In the genomic region with DNA sequence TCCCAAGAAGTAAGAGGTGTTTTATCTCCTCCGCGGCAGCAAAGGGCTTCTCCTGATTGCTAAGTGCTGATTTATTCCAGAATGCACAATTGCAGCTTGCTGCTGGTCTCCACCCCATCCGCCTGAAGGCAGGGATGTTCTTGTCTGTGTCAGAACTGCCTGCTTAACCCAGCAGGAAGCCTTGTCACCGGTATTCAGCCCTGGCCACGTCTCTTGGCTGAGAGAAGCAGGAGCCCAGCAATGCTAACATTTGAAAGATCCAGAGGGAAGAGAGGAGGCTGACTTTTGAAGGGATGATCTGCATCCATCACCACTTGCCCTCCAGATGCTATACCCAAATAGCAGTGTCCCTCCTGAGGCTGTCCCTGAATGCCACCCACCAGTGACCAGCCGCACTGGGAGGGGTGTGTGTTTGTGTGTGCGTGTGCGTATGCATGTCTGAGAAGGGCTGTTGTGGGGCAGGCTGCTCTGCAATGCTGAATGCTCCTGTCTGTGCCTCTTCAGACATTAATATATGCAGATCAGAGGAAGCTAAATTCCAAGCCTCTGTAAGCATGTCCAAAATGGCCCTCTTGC, we compare ENCODE assay signal across 1 cellular context.
TF ChIP-seq lines count a peak whose summit lies in the region.

No MANE protein-coding gene starts in this region.

TF ChIP-seq in HEK293, 187 proteins besides CTCF, POLR2A, EP300 and RAD21 (continued from another document):
- TF ChIP-seq OSR2 (tag by site-specific recombination; IDR thresholded peaks at IDR 0.05), result peak; percentile 2
- TF ChIP-seq ZNF341 (tag by site-specific recombination; IDR thresholded peaks at IDR 0.05; ENCODE audit: low read depth), result no peak
- TF ChIP-seq, protein P1, sequence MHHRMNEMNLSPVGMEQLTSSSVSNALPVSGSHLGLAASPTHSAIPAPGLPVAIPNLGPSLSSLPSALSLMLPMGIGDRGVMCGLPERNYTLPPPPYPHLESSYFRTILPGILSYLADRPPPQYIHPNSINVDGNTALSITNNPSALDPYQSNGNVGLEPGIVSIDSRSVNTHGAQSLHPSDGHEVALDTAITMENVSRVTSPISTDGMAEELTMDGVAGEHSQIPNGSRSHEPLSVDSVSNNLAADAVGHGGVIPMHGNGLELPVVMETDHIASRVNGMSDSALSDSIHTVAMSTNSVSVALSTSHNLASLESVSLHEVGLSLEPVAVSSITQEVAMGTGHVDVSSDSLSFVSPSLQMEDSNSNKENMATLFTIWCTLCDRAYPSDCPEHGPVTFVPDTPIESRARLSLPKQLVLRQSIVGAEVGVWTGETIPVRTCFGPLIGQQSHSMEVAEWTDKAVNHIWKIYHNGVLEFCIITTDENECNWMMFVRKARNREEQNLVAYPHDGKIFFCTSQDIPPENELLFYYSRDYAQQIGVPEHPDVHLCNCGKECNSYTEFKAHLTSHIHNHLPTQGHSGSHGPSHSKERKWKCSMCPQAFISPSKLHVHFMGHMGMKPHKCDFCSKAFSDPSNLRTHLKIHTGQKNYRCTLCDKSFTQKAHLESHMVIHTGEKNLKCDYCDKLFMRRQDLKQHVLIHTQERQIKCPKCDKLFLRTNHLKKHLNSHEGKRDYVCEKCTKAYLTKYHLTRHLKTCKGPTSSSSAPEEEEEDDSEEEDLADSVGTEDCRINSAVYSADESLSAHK (tag by site-specific recombination; IDR thresholded peaks at IDR 0.05), result no peak
- no peak for TF ChIP-seq ZNF416 (tag by site-specific recombination; IDR thresholded peaks at IDR 0.05)
- 0 out of 2 replicates have a peak, but pooled peaks have one; percentile 13 for TF ChIP-seq ZSCAN30 (tag by site-specific recombination; IDR thresholded peaks at IDR 0.05)
- TF ChIP-seq, protein P2, sequence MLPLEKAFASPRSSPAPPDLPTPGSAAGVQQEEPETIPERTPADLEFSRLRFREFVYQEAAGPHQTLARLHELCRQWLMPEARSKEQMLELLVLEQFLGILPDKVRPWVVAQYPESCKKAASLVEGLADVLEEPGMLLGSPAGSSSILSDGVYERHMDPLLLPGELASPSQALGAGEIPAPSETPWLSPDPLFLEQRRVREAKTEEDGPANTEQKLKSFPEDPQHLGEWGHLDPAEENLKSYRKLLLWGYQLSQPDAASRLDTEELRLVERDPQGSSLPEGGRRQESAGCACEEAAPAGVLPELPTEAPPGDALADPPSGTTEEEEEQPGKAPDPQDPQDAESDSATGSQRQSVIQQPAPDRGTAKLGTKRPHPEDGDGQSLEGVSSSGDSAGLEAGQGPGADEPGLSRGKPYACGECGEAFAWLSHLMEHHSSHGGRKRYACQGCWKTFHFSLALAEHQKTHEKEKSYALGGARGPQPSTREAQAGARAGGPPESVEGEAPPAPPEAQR (tag by site-specific recombination; IDR thresholded peaks at IDR 0.05), result no peak
- TF ChIP-seq ZNF114 (tag by site-specific recombination; IDR thresholded peaks at IDR 0.05), result no peak
- TF ChIP-seq ZNF707 (tag by site-specific recombination; IDR thresholded peaks at IDR 0.05), result no peak
- peak; percentile 61; the same call in 1 of the 2 replicates for TF ChIP-seq ZNF600 (tag by site-specific recombination; IDR thresholded peaks at IDR 0.05)
- TF ChIP-seq ZNF214 (tag by site-specific recombination; IDR thresholded peaks at IDR 0.05; ENCODE audit: borderline replicate concordance), result no peak
- 0 out of 2 replicates have a peak, but pooled peaks have one; percentile 31 for TF ChIP-seq ZBTB20 (tag by site-specific recombination; IDR thresholded peaks at IDR 0.05)
- TF ChIP-seq ZNF280D (tag by site-specific recombination; IDR thresholded peaks at IDR 0.05), result no peak
- TF ChIP-seq ZNF610 (tag by site-specific recombination; IDR thresholded peaks at IDR 0.05; ENCODE audit: borderline replicate concordance), result no peak
- TF ChIP-seq ZBTB17 (tag by site-specific recombination; IDR thresholded peaks at IDR 0.05), result peak; percentile 93
- TF ChIP-seq, protein P3, sequence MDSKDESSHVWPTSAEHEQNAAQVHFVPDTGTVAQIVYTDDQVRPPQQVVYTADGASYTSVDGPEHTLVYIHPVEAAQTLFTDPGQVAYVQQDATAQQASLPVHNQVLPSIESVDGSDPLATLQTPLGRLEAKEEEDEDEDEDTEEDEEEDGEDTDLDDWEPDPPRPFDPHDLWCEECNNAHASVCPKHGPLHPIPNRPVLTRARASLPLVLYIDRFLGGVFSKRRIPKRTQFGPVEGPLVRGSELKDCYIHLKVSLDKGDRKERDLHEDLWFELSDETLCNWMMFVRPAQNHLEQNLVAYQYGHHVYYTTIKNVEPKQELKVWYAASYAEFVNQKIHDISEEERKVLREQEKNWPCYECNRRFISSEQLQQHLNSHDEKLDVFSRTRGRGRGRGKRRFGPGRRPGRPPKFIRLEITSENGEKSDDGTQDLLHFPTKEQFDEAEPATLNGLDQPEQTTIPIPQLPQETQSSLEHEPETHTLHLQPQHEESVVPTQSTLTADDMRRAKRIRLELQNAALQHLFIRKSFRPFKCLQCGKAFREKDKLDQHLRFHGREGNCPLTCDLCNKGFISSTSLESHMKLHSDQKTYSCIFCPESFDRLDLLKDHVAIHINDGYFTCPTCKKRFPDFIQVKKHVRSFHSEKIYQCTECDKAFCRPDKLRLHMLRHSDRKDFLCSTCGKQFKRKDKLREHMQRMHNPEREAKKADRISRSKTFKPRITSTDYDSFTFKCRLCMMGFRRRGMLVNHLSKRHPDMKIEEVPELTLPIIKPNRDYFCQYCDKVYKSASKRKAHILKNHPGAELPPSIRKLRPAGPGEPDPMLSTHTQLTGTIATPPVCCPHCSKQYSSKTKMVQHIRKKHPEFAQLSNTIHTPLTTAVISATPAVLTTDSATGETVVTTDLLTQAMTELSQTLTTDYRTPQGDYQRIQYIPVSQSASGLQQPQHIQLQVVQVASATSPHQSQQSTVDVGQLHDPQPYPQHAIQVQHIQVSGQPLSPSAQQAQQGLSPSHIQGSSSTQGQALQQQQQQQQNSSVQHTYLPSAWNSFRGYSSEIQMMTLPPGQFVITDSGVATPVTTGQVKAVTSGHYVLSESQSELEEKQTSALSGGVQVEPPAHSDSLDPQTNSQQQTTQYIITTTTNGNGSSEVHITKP (tag by site-specific recombination; IDR thresholded peaks at IDR 0.05), result no peak
- TF ChIP-seq ZNF560 (tag by site-specific recombination; IDR thresholded peaks at IDR 0.05; ENCODE audit: borderline replicate concordance), result no peak
- no peak for TF ChIP-seq ZNF138 (tag by site-specific recombination; IDR thresholded peaks at IDR 0.05; ENCODE audit: borderline replicate concordance)
- no peak for TF ChIP-seq ZNF121 (tag by site-specific recombination; IDR thresholded peaks at IDR 0.05)
- no peak for TF ChIP-seq ZNF701 (tag by site-specific recombination; IDR thresholded peaks at IDR 0.05)
- TF ChIP-seq ZNF76 (tag by site-specific recombination; IDR thresholded peaks at IDR 0.05; ENCODE audit: borderline replicate concordance, low read depth), result no peak
- no peak for TF ChIP-seq ZNF529 (tag by site-specific recombination; IDR thresholded peaks at IDR 0.05; ENCODE audit: insufficient replicate concordance)
- peak; percentile 89 for TF ChIP-seq FEZF1 (tag by site-specific recombination; IDR thresholded peaks at IDR 0.05)
- TF ChIP-seq KLF1 (tag by site-specific recombination; IDR thresholded peaks at IDR 0.05), result peak; percentile 53
- TF ChIP-seq ZNF335 (tag by site-specific recombination; conservative IDR thresholded peaks at IDR 0.05), result peak; percentile 35; the same call in 1 of the 2 replicates
- no peak for TF ChIP-seq ZBTB49 (tag by site-specific recombination; IDR thresholded peaks at IDR 0.05; ENCODE audit: low read depth)
- TF ChIP-seq ZNF747 (tag by site-specific recombination; IDR thresholded peaks at IDR 0.05), result no peak
